1 cellular context compared by ENCODE assay signal in genomic region chr16:88677721-88678120, GRCh38.
TF ChIP-seq lines count a peak whose summit lies in the region.

No MANE protein-coding gene starts in this region.

TF ChIP-seq in GM23338, 12 proteins besides CTCF, POLR2A, EP300 and RAD21:
- TF ChIP-seq ZNF462 (CRISPR knock-in tag; IDR thresholded peaks at IDR 0.05) (no peak), REST (IDR thresholded peaks at IDR 0.05; ENCODE audit: unreplicated experiment) (no peak), EZH2phosphoT487 (IDR thresholded peaks at IDR 0.05; ENCODE audit: unreplicated experiment) (no peak), NANOG (IDR thresholded peaks at IDR 0.05; ENCODE audit: borderline replicate concordance) (no peak)
TF ChIP-seq in GM23338: peak in this region for 0.
